ENCODE assay signal across 8 cellular contexts in the genomic region with DNA sequence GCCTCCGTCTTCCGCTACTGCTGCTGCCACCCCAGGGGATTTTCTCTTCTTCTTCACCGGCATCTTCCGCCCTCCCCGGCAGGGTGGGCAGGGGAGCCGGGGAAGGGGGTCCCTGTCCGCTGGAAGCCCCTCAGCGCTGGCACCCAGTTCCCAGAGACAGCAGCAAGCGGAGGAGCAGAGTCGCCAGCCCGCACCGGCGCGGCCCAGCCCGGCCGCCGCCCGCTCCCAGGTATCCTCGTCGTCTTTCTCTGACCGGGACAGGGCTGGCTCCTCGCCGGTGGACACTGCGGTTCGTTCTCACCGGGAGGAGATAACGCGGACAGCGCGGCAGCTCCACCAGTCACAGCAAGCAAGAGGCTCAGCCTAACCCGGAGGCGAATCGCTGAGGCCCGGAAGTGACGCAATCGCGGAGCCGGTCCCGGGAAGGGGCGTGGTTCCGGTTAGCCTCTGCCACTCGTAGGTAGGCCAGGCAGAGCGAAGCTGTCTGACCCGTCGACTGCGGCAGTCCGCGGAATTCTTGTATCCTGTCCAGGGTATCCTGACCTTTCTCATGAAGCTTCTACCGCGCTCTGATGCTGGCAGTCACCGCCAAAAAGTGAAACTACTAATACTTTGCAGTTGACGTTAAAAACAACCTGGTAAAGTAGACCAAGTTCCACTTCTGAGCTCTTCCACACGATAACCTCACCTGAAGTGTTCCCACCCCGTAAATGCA. TPM values are rescaled to one million over a fixed set of nuclear protein-coding genes. Genes with fewer than 3 reads are reported as not detected.
A peak's percentile ranks its signal among the peaks of the same experiment; 100 is the strongest.
DNase-seq lines count a peak whose midpoint lies in the region; FAIRE-seq and TF ChIP-seq lines count a peak whose summit lies in the region.

A gene (minus strand): TSS at position 351 of the 715 bp plus-strand sequence. CDS start 288 bp downstream, at position 63.

- peak within 1 kb of the TSS; percentile 87 for H3K9ac ChIP-seq in neuronal stem cell (ENCODE audit: low read depth, low read length, poor library complexity)

- peaks cover 0 to 3% of the 10 kb centered on the region in 2 donors for H3K9me3 ChIP-seq in neuronal stem cell (replicated peaks in 1 of 2; ENCODE audit: control insufficient read depth in 2 of 2, insufficient read depth in 1 of 2, low read depth in 1 of 2, low read length in 2 of 2)

- H3K36me3 Mint-ChIP-seq in activated naive CD4-positive, alpha-beta T cell treated with anti-CD3 and anti-CD28 coated beads for 36 hours (ENCODE audit: low read depth): peaks cover 13% of the 10 kb centered on the region

- FAIRE-seq in frontal cortex (lab: Jason Lieb, UNC): no peak

- TF ChIP-seq CTCF in HFF-Myc (IDR thresholded peaks at IDR 0.05; ENCODE audit: low read depth, low read length, missing control alignments) (no peak), subcutaneous adipose tissue (IDR thresholded peaks at IDR 0.05; ENCODE audit: low read depth) (no peak)

- no peak within 1 kb of the TSS for H2BK12ac ChIP-seq in neuronal stem cell (ENCODE audit: low read length)

- CTCF ChIA-PET in activated naive CD4-positive, alpha-beta T cell treated with anti-CD3 and anti-CD28 coated beads for 36 hours (lab: Charles Lee): interaction anchor here (1.2 to 5.1 kb wide), 3 partner anchors 17 to 56 kb away, joined by 3 to 35 read pairs (median 4); a partner anchor contains a TSS

- no peak within 1 kb of the TSS for H4K8ac ChIP-seq in neuronal stem cell (ENCODE audit: low read depth, low read length)

- H3K9me3 Mint-ChIP-seq in activated naive CD4-positive, alpha-beta T cell treated with anti-CD3 and anti-CD28 coated beads for 36 hours: no peaks in the 10 kb centered on the region

- H3K27me3 ChIP-seq in neuronal stem cell (ENCODE audit: control insufficient read depth in 3 of 3, insufficient read depth in 3 of 3, low read depth in 1 of 3, low read length in 3 of 3): peaks cover 0 to 3% (median 2%) of the 10 kb centered on the region in 3 experiments

- no peaks in the 10 kb centered on the region for H3K79me1 ChIP-seq in neuronal stem cell (ENCODE audit: low read depth, low read length)

- H3K4me2 ChIP-seq in neuronal stem cell (ENCODE audit: insufficient read depth, low read length, poor library complexity, severe bottlenecking): peak within 1 kb of the TSS; percentile 77

- no peak within 1 kb of the TSS for H3K4ac ChIP-seq in neuronal stem cell (ENCODE audit: low read length)

- H4K91ac ChIP-seq in neuronal stem cell (ENCODE audit: low read depth, low read length, poor library complexity): no peak within 1 kb of the TSS

- no peak within 1 kb of the TSS for H2BK15ac ChIP-seq in neuronal stem cell (ENCODE audit: low read length)

- peak within 1 kb of the TSS; percentile 93 for H2AFZ ChIP-seq in neuronal stem cell (ENCODE audit: low read length)

- H3K27ac ChIP-seq in neuronal stem cell (replicated peaks; ENCODE audit: low read length): peak within 1 kb of the TSS; percentile 73

- intact Hi-C loops in activated naive CD4-positive, alpha-beta T cell treated with anti-CD3 and anti-CD28 coated beads for 36 hours (cut with micrococcal nuclease): loop anchor here (1.0 to 10.0 kb wide), 6 partner anchors 17 to 1177 kb away; a partner anchor contains a TSS

- peaks cover 2% of the 10 kb centered on the region for H3K27me3 Mint-ChIP-seq in activated naive CD4-positive, alpha-beta T cell treated with anti-CD3 and anti-CD28 coated beads for 36 hours (ENCODE audit: low read depth)

- H3K4me3 Mint-ChIP-seq in activated naive CD4-positive, alpha-beta T cell treated with anti-CD3 and anti-CD28 coated beads for 36 hours: peak within 1 kb of the TSS; percentile 80

- H3K36me3 ChIP-seq in neuronal stem cell (replicated peaks in 1 of 2; ENCODE audit: control insufficient read depth in 2 of 2, insufficient read depth in 2 of 2, low read length in 2 of 2): peaks cover 0 to 30% of the 10 kb centered on the region in 2 donors

- H3K4me3 ChIP-seq in HFF-Myc (replicated peaks; ENCODE audit: low read depth, low read length): peak within 1 kb of the TSS; percentile 96
- peak within 1 kb of the TSS; percentile 52 to 97 for H3K4me3 ChIP-seq in neuronal stem cell (ENCODE audit: low read length in 2 of 2)

- H3K4me1 ChIP-seq in neuronal stem cell (ENCODE audit: control insufficient read depth in 2 of 2, insufficient read depth in 1 of 2, low read depth in 1 of 2, low read length in 2 of 2): peaks cover 2 to 4% of the 10 kb centered on the region in 2 donors

- no peak within 1 kb of the TSS for H3K14ac ChIP-seq in neuronal stem cell (ENCODE audit: low read length)

- no CpG with 5 or more reads among the region's 54 CpGs for WGBS in neuronal stem cell (ENCODE audit: extremely low coverage in 2 of 2, insufficient read length in 2 of 2, insufficient replicate concordance in 1 of 2), 2 donors

- H3K18ac ChIP-seq in neuronal stem cell (ENCODE audit: low read length): peak within 1 kb of the TSS; percentile 73

- peak; percentile 97 for DNase-seq in GM03348 (ENCODE audit: low spot score)
- DNase-seq in HFF-Myc (ENCODE audit: extremely low read depth, low read depth): peak; percentile 81
- DNase-seq in NAMALWA (ENCODE audit: low spot score): peak; percentile 95
- DNase-seq in SK-N-DZ (ENCODE audit: low spot score): peak; percentile 87
- peak; percentile 98 for DNase-seq in activated naive CD4-positive, alpha-beta T cell treated with anti-CD3 and anti-CD28 coated beads for 36 hours
- DNase-seq in frontal cortex (ENCODE audit: low spot score in 2 of 2): peak; percentile 92 to 94
- DNase-seq in neuronal stem cell (ENCODE audit: low spot score): peak; percentile 90

- H2AK5ac ChIP-seq in neuronal stem cell (ENCODE audit: low read depth, low read length): no peak within 1 kb of the TSS

- peaks cover 22% of the 10 kb centered on the region for H3K4me1 Mint-ChIP-seq in activated naive CD4-positive, alpha-beta T cell treated with anti-CD3 and anti-CD28 coated beads for 36 hours (ENCODE audit: low read depth)

- H3K27ac Mint-ChIP-seq in activated naive CD4-positive, alpha-beta T cell treated with anti-CD3 and anti-CD28 coated beads for 36 hours: peak within 1 kb of the TSS; percentile 81

- H2BK120ac ChIP-seq in neuronal stem cell (ENCODE audit: low read depth, low read length): no peak within 1 kb of the TSS

- peak within 1 kb of the TSS; percentile 19 for H2BK5ac ChIP-seq in neuronal stem cell (ENCODE audit: low read length)

- H3K23ac ChIP-seq in neuronal stem cell (ENCODE audit: low read depth, low read length, poor library complexity): peak within 1 kb of the TSS; percentile 4

RNA-seq across cellular contexts. Expression of the gene that starts here (rescaled TPM):
- polyA plus RNA-seq in SK-N-DZ (2014; cell fraction: cytosol; rRNA removed): 46.7 and 57.0 TPM in 2 replicates
- 29.1 and 37.9 TPM in 2 replicates for polyA plus RNA-seq in SK-N-DZ (2014; cell fraction: nucleus; rRNA removed)
- 10 to 100 TPM; 52.6 to 58.4 TPM for total RNA-seq in activated naive CD4-positive, alpha-beta T cell treated with anti-CD3 and anti-CD28 coated beads for 36 hours
- total RNA-seq in frontal cortex (55.8 TPM), subcutaneous adipose tissue (10 to 100 TPM; 23.8 to 47.8 (median 37.2) TPM)
- polyA plus RNA-seq in neuronal stem cell (2013, experiment 1 of 2): 65.1 TPM
- 69.9 TPM for polyA plus RNA-seq in neuronal stem cell (2013, experiment 2 of 2)

Comparison
In these comparisons a context has a peak if more than half of its experiments do, and no peak if none do; other contexts are left out.
1. Peak in every context shown above with its lines: DNase-seq, H3K4me3 ChIP-seq and H3K27ac ChIP-seq.